Comparison of ENCODE assay signal across 12 cellular contexts in genomic region chr1:10598088-10598712, GRCh38.
DNase-seq lines count a peak whose midpoint lies in the region; ATAC-seq, FAIRE-seq and TF ChIP-seq lines count a peak whose summit lies in the region.
"Had no signal": no experiment of that assay in that cellular context is flagged by ENCODE, and none has a peak within 500 bp of the region (broad histone marks: within the 10 kb centered on the region; RNA-seq: fewer than 3 reads in every experiment).

No MANE protein-coding gene starts in this region.

- H3K36me3 Mint-ChIP-seq in activated naive CD4-positive, alpha-beta T cell treated with anti-CD3 and anti-CD28 coated beads, Interleukin-2, amount 10 ng/mL, durations not matched to agents 7 days and 5 days, result peaks cover 3% of the 10 kb centered on the region
- H3K36me3 Mint-ChIP-seq in activated CD4-positive, alpha-beta T cell treated with anti-CD3 and anti-CD28 coated beads, Interleukin-2, amount 10 ng/mL, durations not matched to agents 24 days and 14 days (ENCODE audit: low read depth), result peaks cover 3% of the 10 kb centered on the region

- no peak for FAIRE-seq in keratinocyte (lab: Jason Lieb, UNC)
- FAIRE-seq: endometrium had no signal

- intact Hi-C loops in PC-3 (cut with micrococcal nuclease) (loop anchor here (2.0 kb wide), 1 partner anchor 37 kb away; no protein-coding TSS in a partner anchor), upper lobe of right lung (cut with DNase I) (no loop called here)
- intact Hi-C loops in activated CD4-positive, alpha-beta T cell treated with anti-CD3 and anti-CD28 coated beads, Interleukin-2, amount 10 ng/mL, durations not matched to agents 24 days and 14 days (cut with micrococcal nuclease), result no loop called here

- H3K27ac ChIP-seq in PC-3 (ENCODE audit: low read length) (peak overlapping the region; percentile 88), keratinocyte (ENCODE audit: control insufficient read depth, insufficient read depth, low read length) (peak overlapping the region; percentile 89), upper lobe of right lung (no peak overlapping the region)

- BruUV-seq in PC-3 (replicated peaks; lab: Mats Ljungman, UMichigan), result no TSS peak

- no peaks in the 10 kb centered on the region for H3K4me1 Mint-ChIP-seq in activated naive CD4-positive, alpha-beta T cell treated with anti-CD3 and anti-CD28 coated beads, Interleukin-2, amount 10 ng/mL, durations not matched to agents 7 days and 5 days
- no peaks in the 10 kb centered on the region for H3K4me1 Mint-ChIP-seq in activated CD4-positive, alpha-beta T cell treated with anti-CD3 and anti-CD28 coated beads, Interleukin-2, amount 10 ng/mL, durations not matched to agents 24 days and 14 days

- H3K9ac ChIP-seq in PC-3 (ENCODE audit: low read length) (peak overlapping the region; percentile 47; the same call in 1 of the 2 replicates), keratinocyte (ENCODE audit: control insufficient read depth, extremely low read depth, insufficient read depth, low read length) (no peak overlapping the region)

- dilution Hi-C loops in keratinocyte (cut with MboI; ENCODE audit: extremely low pct_ligation_motif_present, low sequenced_read_pairs), result no loop called here

- no peaks in the 10 kb centered on the region for H3F3A ChIP-seq in PC-3 (ENCODE audit: low read length, unreplicated experiment)

- no peaks in the 10 kb centered on the region for H3K9me2 ChIP-seq in PC-3 (replicated peaks; ENCODE audit: low read length)

- no peaks in the 10 kb centered on the region for H4K20me1 ChIP-seq in PC-3 (ENCODE audit: low read length)
- no peaks in the 10 kb centered on the region for H4K20me1 ChIP-seq in keratinocyte (ENCODE audit: control insufficient read depth, extremely low read depth, insufficient read depth, low read length)

- H2AFZ ChIP-seq in PC-3 (ENCODE audit: low read length) (no peak overlapping the region), keratinocyte (ENCODE audit: control insufficient read depth, low read length) (no peak overlapping the region)

- H3K79me2 ChIP-seq in PC-3 (ENCODE audit: low read length) (no peaks in the 10 kb centered on the region), keratinocyte (ENCODE audit: control insufficient read depth, insufficient read depth, low read length) (no peaks in the 10 kb centered on the region)

- H3K36me3 ChIP-seq in PC-3 (ENCODE audit: low read depth, low read length), result no peaks in the 10 kb centered on the region
- peaks cover 0 to 3% of the 10 kb centered on the region in 2 experiments for H3K36me3 ChIP-seq in keratinocyte (ENCODE audit: control insufficient read depth in 2 of 2, extremely low read depth in 1 of 2, insufficient read depth in 2 of 2, low read length in 2 of 2)
- H3K36me3 ChIP-seq in upper lobe of right lung, result no peaks in the 10 kb centered on the region

- H3K4me3 ChIP-seq in PC-3 (ENCODE audit: low read length), result no peak overlapping the region
- no peak overlapping the region for H3K4me3 ChIP-seq in keratinocyte (ENCODE audit: control insufficient read depth in 2 of 3, extremely low read depth in 1 of 3, insufficient read depth in 2 of 3, low read depth in 1 of 3, low read length in 3 of 3)
- H3K4me3 ChIP-seq in upper lobe of right lung, result no peak overlapping the region

- peaks cover 23% of the 10 kb centered on the region for H3K4me1 ChIP-seq in PC-3 (ENCODE audit: insufficient read depth, low read length)
- H3K4me1 ChIP-seq in keratinocyte (ENCODE audit: control insufficient read depth, extremely low read depth, insufficient read depth, low read length), result peaks cover 23% of the 10 kb centered on the region
- H3K4me1 ChIP-seq in upper lobe of right lung, result peaks cover 8% of the 10 kb centered on the region

- no peaks in the 10 kb centered on the region for H3K27me3 ChIP-seq in PC-3 (ENCODE audit: low read length)
- H3K27me3 ChIP-seq in keratinocyte (ENCODE audit: control insufficient read depth, extremely low read depth, insufficient read depth, low read length), result no peaks in the 10 kb centered on the region
- H3K27me3 ChIP-seq in upper lobe of right lung, result no peaks in the 10 kb centered on the region

- POLR2A ChIA-PET in PC-3 (lab: Charles Lee; ENCODE audit: unreplicated experiment), result no interaction called here

- no peaks in the 10 kb centered on the region for H3K9me3 Mint-ChIP-seq in activated naive CD4-positive, alpha-beta T cell treated with anti-CD3 and anti-CD28 coated beads, Interleukin-2, amount 10 ng/mL, durations not matched to agents 7 days and 5 days
- H3K9me3 Mint-ChIP-seq in activated CD4-positive, alpha-beta T cell treated with anti-CD3 and anti-CD28 coated beads, Interleukin-2, amount 10 ng/mL, durations not matched to agents 24 days and 14 days, result no peaks in the 10 kb centered on the region
- H3K9me3 Mint-ChIP-seq: activated CD8-positive, alpha-beta T cell treated with anti-CD3 and anti-CD28 coated beads for 36 hours had no signal

- H3K4me2 ChIP-seq in PC-3 (ENCODE audit: low read length) (peak overlapping the region; percentile 61), keratinocyte (ENCODE audit: control insufficient read depth, extremely low read depth, insufficient read depth, low read depth, low read length) (no peak overlapping the region)

- CTCF ChIA-PET in activated naive CD4-positive, alpha-beta T cell treated with anti-CD3 and anti-CD28 coated beads, Interleukin-2, amount 10 ng/mL, durations not matched to agents 7 days and 5 days (lab: Charles Lee), result no interaction called here
- CTCF ChIA-PET in PC-3 (lab: Charles Lee), result no interaction called here

- DNase-seq in activated naive CD4-positive, alpha-beta T cell treated with anti-CD3 and anti-CD28 coated beads, Interleukin-2, amount 10 ng/mL, durations not matched to agents 7 days and 5 days, result no peak
- no peak for DNase-seq in activated naive CD4-positive, alpha-beta T cell treated with Interleukin-2 at 50 U/mL for 16 hours
- peak; percentile 10 for DNase-seq in PC-3
- DNase-seq in keratinocyte (ENCODE audit: low read depth, low spot score), result no peak
- DNase-seq in upper lobe of right lung, result no peak
- DNase-seq in activated CD4-positive, alpha-beta T cell treated with anti-CD3 and anti-CD28 coated beads, Interleukin-2, amount 10 ng/mL, durations not matched to agents 24 days and 14 days, result no peak
- DNase-seq: activated CD8-positive, alpha-beta T cell treated with anti-CD3 and anti-CD28 coated beads for 36 hours; amniotic stem cell; MM.1S had no signal

- H3K9me3 ChIP-seq in PC-3 (ENCODE audit: low read length) (no peaks in the 10 kb centered on the region), keratinocyte (ENCODE audit: control insufficient read depth, low read depth, low read length) (no peaks in the 10 kb centered on the region), upper lobe of right lung (no peaks in the 10 kb centered on the region)

- H3K9me1 ChIP-seq in keratinocyte (ENCODE audit: control insufficient read depth, extremely low read depth, insufficient read depth, low read length), result peaks cover 4% of the 10 kb centered on the region

- H3K4me3 Mint-ChIP-seq in activated naive CD4-positive, alpha-beta T cell treated with anti-CD3 and anti-CD28 coated beads, Interleukin-2, amount 10 ng/mL, durations not matched to agents 7 days and 5 days, result no peak overlapping the region
- no peak overlapping the region for H3K4me3 Mint-ChIP-seq in activated CD4-positive, alpha-beta T cell treated with anti-CD3 and anti-CD28 coated beads, Interleukin-2, amount 10 ng/mL, durations not matched to agents 24 days and 14 days
- H3K4me3 Mint-ChIP-seq: activated CD8-positive, alpha-beta T cell treated with anti-CD3 and anti-CD28 coated beads for 36 hours had no signal

- H3K27me3 Mint-ChIP-seq in activated naive CD4-positive, alpha-beta T cell treated with anti-CD3 and anti-CD28 coated beads, Interleukin-2, amount 10 ng/mL, durations not matched to agents 7 days and 5 days, result no peaks in the 10 kb centered on the region
- no peaks in the 10 kb centered on the region for H3K27me3 Mint-ChIP-seq in activated CD4-positive, alpha-beta T cell treated with anti-CD3 and anti-CD28 coated beads, Interleukin-2, amount 10 ng/mL, durations not matched to agents 24 days and 14 days
- H3K27me3 Mint-ChIP-seq: activated CD8-positive, alpha-beta T cell treated with anti-CD3 and anti-CD28 coated beads for 36 hours had no signal

- H3K27ac Mint-ChIP-seq in activated naive CD4-positive, alpha-beta T cell treated with anti-CD3 and anti-CD28 coated beads, Interleukin-2, amount 10 ng/mL, durations not matched to agents 7 days and 5 days, result peak overlapping the region; percentile 38
- H3K27ac Mint-ChIP-seq in activated CD4-positive, alpha-beta T cell treated with anti-CD3 and anti-CD28 coated beads, Interleukin-2, amount 10 ng/mL, durations not matched to agents 24 days and 14 days, result no peak overlapping the region
- H3K27ac Mint-ChIP-seq: activated CD8-positive, alpha-beta T cell treated with anti-CD3 and anti-CD28 coated beads for 36 hours had no signal

- no peak for ATAC-seq in PC-3
- peak; percentile 36 for ATAC-seq in upper lobe of right lung
- ATAC-seq in GM19397 (IDR thresholded peaks at IDR 0.05; ENCODE audit: unreplicated experiment), result no peak
- ATAC-seq in HG02970 (IDR thresholded peaks at IDR 0.05; ENCODE audit: low FRiP score, unreplicated experiment), result no peak
- ATAC-seq: activated CD8-positive, alpha-beta T cell treated with anti-CD3 and anti-CD28 coated beads for 36 hours had no signal

- 0 out of 2 replicates have a peak, but pooled peaks have one; percentile 29 for TF ChIP-seq CTCF in PC-3 (conservative IDR thresholded peaks at IDR 0.05; ENCODE audit: low read depth, low read length)
- peak in 1 of 3 experiments; percentile 35 for TF ChIP-seq CTCF in keratinocyte (optimal IDR thresholded peaks at IDR 0.05 in 1 of 3, IDR thresholded peaks at IDR 0.05 in 1 of 3, conservative IDR thresholded peaks at IDR 0.05 in 1 of 3; ENCODE audit: extremely low read depth in 1 of 3, insufficient read depth in 2 of 3, low read length in 3 of 3)
- no peak for TF ChIP-seq CTCF in upper lobe of right lung (IDR thresholded peaks at IDR 0.05)
